ENCODE assay signal across 10 cellular contexts in the genomic region with DNA sequence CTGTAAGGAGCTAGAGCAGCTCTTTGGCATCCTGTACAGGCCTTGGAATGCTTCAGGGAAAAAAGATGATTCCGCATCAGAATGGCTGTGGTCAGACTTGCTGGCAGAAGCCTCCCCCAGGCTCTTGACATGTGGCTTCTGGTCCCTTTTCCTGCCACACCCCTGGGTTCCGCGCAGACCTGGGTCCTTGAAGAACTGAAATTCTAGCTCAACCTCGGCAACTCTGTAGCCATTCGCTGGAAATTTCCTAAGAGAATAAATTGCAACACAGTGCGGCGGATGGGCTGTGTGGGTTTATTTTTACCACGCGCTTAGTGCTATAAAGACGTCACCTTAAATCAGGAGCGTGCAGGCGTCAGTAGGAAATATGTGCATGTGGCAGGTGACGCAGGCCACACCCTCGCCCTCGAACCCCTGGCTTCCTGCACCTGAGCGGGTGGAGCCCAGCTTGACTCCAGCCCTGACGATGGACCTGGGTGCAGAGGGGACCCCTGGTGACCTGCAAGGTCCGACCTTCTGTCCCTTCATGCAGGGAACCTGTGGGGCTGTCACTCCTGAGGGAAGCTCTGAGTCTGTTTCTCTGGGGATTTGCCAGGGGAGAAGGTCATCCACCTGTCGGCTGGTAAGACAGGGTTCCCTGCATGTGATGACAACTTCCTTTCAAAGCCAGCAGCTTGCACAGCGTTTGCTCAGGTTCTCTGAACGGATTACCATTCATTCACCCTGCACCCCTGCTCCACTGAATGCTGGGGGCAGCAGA. TPM values are rescaled to one million over a fixed set of nuclear protein-coding genes. Genes with fewer than 3 reads are reported as not detected.
A peak's percentile ranks its signal among the peaks of the same experiment; 100 is the strongest.
DNase-seq lines count a peak whose midpoint lies in the region; ATAC-seq and TF ChIP-seq lines count a peak whose summit lies in the region.
"Had no signal": no experiment of that assay in that cellular context is flagged by ENCODE, and none has a peak within 500 bp of the region (broad histone marks: within the 10 kb centered on the region; RNA-seq: fewer than 3 reads in every experiment).

No MANE protein-coding gene starts in this region.

- H4K20me1 ChIP-seq in PC-9 (ENCODE audit: insufficient read depth): no peaks in the 10 kb centered on the region

- 81 to 92% methylated on average over 14 to 16 of the region's 21 CpGs for WGBS in gastroesophageal sphincter (ENCODE audit: low coverage in 1 of 2), 2 donors
- 20 to 37% (median 30%) methylated on average over 18 to 21 of the region's 21 CpGs for WGBS in spleen, 5 donors

- H3F3A ChIP-seq in PC-9 (ENCODE audit: insufficient read depth, low read depth): 0 out of 2 replicates have a peak, but pooled peaks cover 8% of the 10 kb centered on the region

- POLR2A ChIA-PET in PC-9 (lab: Charles Lee; ENCODE audit: unreplicated experiment): interaction anchor here (0.6 to 1.0 kb wide), 3 partner anchors 30 to 895 kb away, joined by 4 to 5 read pairs (median 4); no protein-coding TSS in a partner anchor

- no peaks in the 10 kb centered on the region for H3K79me2 ChIP-seq in PC-9 (ENCODE audit: low read depth)

- H3K27ac ChIP-seq in PC-9 (no peak overlapping the region), gastroesophageal sphincter (no peak overlapping the region), spleen (no peak overlapping the region)

- no peaks in the 10 kb centered on the region for H3K36me3 ChIP-seq in PC-9 (ENCODE audit: low read depth)
- no peaks in the 10 kb centered on the region for H3K36me3 ChIP-seq in gastroesophageal sphincter
- H3K36me3 ChIP-seq in spleen: no peaks in the 10 kb centered on the region

- no peak overlapping the region for H3K4me3 ChIP-seq in PC-9
- H3K4me3 ChIP-seq in gastroesophageal sphincter: no peak overlapping the region
- peak overlapping the region in 1 of 8 donors; percentile 4 for H3K4me3 ChIP-seq in spleen

- TF ChIP-seq CTCF in PC-9 (conservative IDR thresholded peaks at IDR 0.05) (no peak), gastroesophageal sphincter (IDR thresholded peaks at IDR 0.05) (no peak), spleen (IDR thresholded peaks at IDR 0.05 in 8 of 11, conservative IDR thresholded peaks at IDR 0.05 in 3 of 11) (no peak)

- intact Hi-C loops in PC-9 (cut with micrococcal nuclease; ENCODE audit: unreplicated experiment) (no loop called here), spleen (cut with DNase I; ENCODE audit: low total_unique reads) (no loop called here)

- no peak for TF ChIP-seq POLR2A in gastroesophageal sphincter (IDR thresholded peaks at IDR 0.05)
- no peak for TF ChIP-seq POLR2A in spleen (IDR thresholded peaks at IDR 0.05)

- no peak overlapping the region for H2AFZ ChIP-seq in PC-9

- peak; percentile 71 for ATAC-seq in gastroesophageal sphincter

- BruUV-seq in PC-9 (replicated peaks; lab: Mats Ljungman, UMichigan): no TSS peak

- H3K27me3 ChIP-seq in PC-9 (ENCODE audit: insufficient read depth, low read depth): no peaks in the 10 kb centered on the region
- H3K27me3 ChIP-seq in gastroesophageal sphincter: peaks cover 53% of the 10 kb centered on the region
- peaks cover 0 to 78% (median 23%) of the 10 kb centered on the region in 7 donors for H3K27me3 ChIP-seq in spleen (replicated peaks in 1 of 7)

- CTCF ChIA-PET in PC-9 (lab: Charles Lee): interaction anchor here (0.9 kb wide), 1 partner anchor 68 kb away, joined by 3 read pairs; no protein-coding TSS in a partner anchor

- H3K9me3 ChIP-seq in PC-9 (ENCODE audit: insufficient read depth, low read depth): no peaks in the 10 kb centered on the region
- no peaks in the 10 kb centered on the region for H3K9me3 ChIP-seq in gastroesophageal sphincter
- H3K9me3 ChIP-seq in spleen: no peaks in the 10 kb centered on the region

- no peak for TF ChIP-seq EP300 in gastroesophageal sphincter (IDR thresholded peaks at IDR 0.05)

- H3K4me2 ChIP-seq in PC-9: peak overlapping the region; percentile 56

- H3K4me1 ChIP-seq in PC-9 (replicated peaks; ENCODE audit: insufficient read depth) (peaks cover 6% of the 10 kb centered on the region), gastroesophageal sphincter (no peaks in the 10 kb centered on the region), spleen (peaks cover 4 to 39% (median 19%) of the 10 kb centered on the region in 6 donors)

- H3K9me2 ChIP-seq in PC-9 (ENCODE audit: insufficient read depth): no peaks in the 10 kb centered on the region

- DNase-seq in NCI-H510A treated with DMSO at 0.1 percent for 48 hours (lab: John Stamatoyannopoulos, UW) (peak; percentile 35), NCI-H510A (lab: John Stamatoyannopoulos, UW) (no peak), PC-9 (peak; percentile 42 to 60), spleen (peak; percentile 72), GM19238 (ENCODE audit: insufficient read length, low spot score) (no peak), NCI-H2227 (lab: John Stamatoyannopoulos, UW; ENCODE audit: unreplicated experiment) (no peak)
- no peak for DNase-seq in stimulated activated naive CD4-positive, alpha-beta T cell treated with Interleukin-2 at 50 U/mL for 16 hours (lab: John Stamatoyannopoulos, UW)
- DNase-seq: activated CD4-positive, alpha-beta T cell treated with anti-CD3 and anti-CD28 coated beads, Interleukin-2, amount 50 U/mL, for 4 hours; NCI-H446 treated with DMSO at 0.1 percent for 48 hours had no signal

RNA-seq across cellular contexts. Expression of a gene that starts 46.3 kb away (rescaled TPM):
- 44.6 and 61.7 TPM in 2 replicates for total RNA-seq in PC-9 (2021)
- 10 to 100 TPM; 41.1 to 82.6 (median 66.3) TPM for total RNA-seq in gastroesophageal sphincter
- total RNA-seq in spleen: 10 to 100 TPM; 14.7 to 51.2 (median 38.5) TPM
- 10 to 100 TPM; 15.3 to 26.5 (median 21.8) TPM for polyA plus RNA-seq in spleen

Comparison
In these comparisons a context has a peak if more than half of its experiments do, and no peak if none do; other contexts are left out.
1. DNase-seq: peak in NCI-H510A treated with DMSO at 0.1 percent for 48 hours (single experiment), PC-9 (2 of 2) and spleen (single experiment); none in NCI-H510A (single experiment), stimulated activated naive CD4-positive, alpha-beta T cell treated with Interleukin-2 at 50 U/mL for 16 hours (single experiment), GM19238 (single experiment) and NCI-H2227 (single experiment).